Comparison of ENCODE assay signal across 16 cellular contexts in genomic region chr21:33414068-33414467, GRCh38. TPM values are rescaled to one million over a fixed set of nuclear protein-coding genes. Genes with fewer than 3 reads are reported as not detected.
A peak's percentile ranks its signal among the peaks of the same experiment; 100 is the strongest.
DNase-seq lines count a peak whose midpoint lies in the region; TF ChIP-seq lines count a peak whose summit lies in the region.
"Had no signal": no experiment of that assay in that cellular context is flagged by ENCODE, and none has a peak within 500 bp of the region (broad histone marks: within the 10 kb centered on the region; RNA-seq: fewer than 3 reads in every experiment).

No MANE protein-coding gene starts in this region.

- H3K9me3 Mint-ChIP-seq in IgD-negative memory B cell (no peaks in the 10 kb centered on the region), endodermal cell (no peaks in the 10 kb centered on the region), osteocyte (ENCODE audit: unreplicated experiment) (no peaks in the 10 kb centered on the region)

- WGBS in endodermal cell (ENCODE audit: insufficient coverage in 1 of 2, insufficient read length in 1 of 2), 2 experiments = 79 to 83% methylated on average over 11 to 14 of the region's 14 CpGs

- H3K4me1 ChIP-seq in endodermal cell (ENCODE audit: control insufficient read depth, insufficient read depth, low read length) (peaks cover 3% of the 10 kb centered on the region), neutrophil (ENCODE audit: control insufficient read depth in 1 of 2, insufficient read depth in 1 of 2, low read depth in 1 of 2, low read length in 1 of 2) (peaks cover 36 to 59% of the 10 kb centered on the region in 2 experiments)

- peaks cover 3% of the 10 kb centered on the region for H3K36me3 Mint-ChIP-seq in IgD-negative memory B cell
- peaks cover 46% of the 10 kb centered on the region for H3K36me3 Mint-ChIP-seq in endodermal cell (ENCODE audit: low read depth)
- H3K36me3 Mint-ChIP-seq in osteocyte (ENCODE audit: unreplicated experiment) = peaks cover 17% of the 10 kb centered on the region

- peaks cover 52% of the 10 kb centered on the region for H3K36me3 ChIP-seq in endodermal cell (ENCODE audit: control insufficient read depth, insufficient read depth, low read length)
- peaks cover 87% of the 10 kb centered on the region for H3K36me3 ChIP-seq in neutrophil

- no peaks in the 10 kb centered on the region for H3K9me3 ChIP-seq in endodermal cell (ENCODE audit: control insufficient read depth, low read length)
- H3K9me3 ChIP-seq in neutrophil = no peaks in the 10 kb centered on the region
- H3K9me3 ChIP-seq: SK-N-SH had no signal

- H3K27me3 Mint-ChIP-seq in IgD-negative memory B cell = no peaks in the 10 kb centered on the region
- H3K27me3 Mint-ChIP-seq in endodermal cell (ENCODE audit: insufficient read depth) = no peaks in the 10 kb centered on the region
- no peaks in the 10 kb centered on the region for H3K27me3 Mint-ChIP-seq in osteocyte (ENCODE audit: unreplicated experiment)

- peak overlapping the region in 2 of 3 donors; percentile 51 to 93 for H3K27ac Mint-ChIP-seq in IgD-negative memory B cell
- peak overlapping the region; percentile 48 for H3K27ac Mint-ChIP-seq in endodermal cell
- no peak overlapping the region for H3K27ac Mint-ChIP-seq in osteocyte (ENCODE audit: unreplicated experiment)

- no peak overlapping the region for H3K9ac ChIP-seq in endodermal cell (ENCODE audit: extremely low read depth, low read length, poor library complexity, severe bottlenecking)
- H3K9ac ChIP-seq: SK-N-SH had no signal

- H3K4me1 Mint-ChIP-seq in IgD-negative memory B cell = peaks cover 27 to 40% (median 38%) of the 10 kb centered on the region in 3 donors
- H3K4me1 Mint-ChIP-seq in endodermal cell = peaks cover 31% of the 10 kb centered on the region
- peaks cover 29% of the 10 kb centered on the region for H3K4me1 Mint-ChIP-seq in osteocyte (ENCODE audit: unreplicated experiment)

- no peak overlapping the region for H3K4me3 ChIP-seq in endodermal cell (ENCODE audit: low read length)
- no peak overlapping the region for H3K4me3 ChIP-seq in neutrophil (ENCODE audit: low read depth in 1 of 2, low read length in 1 of 2)
- H3K4me3 ChIP-seq: PC-9 had no signal

- DNase-seq in endodermal cell (peak; percentile 62), cerebellar cortex (ENCODE audit: low spot score) (no peak), NCI-H1694 treated with DMSO at 0.1 percent for 48 hours (lab: John Stamatoyannopoulos, UW) (no peak), nucleus accumbens (lab: John Stamatoyannopoulos, UW) (no peak), osteocyte (ENCODE audit: extremely low spot score, unreplicated experiment) (no peak)
- DNase-seq: C1 segment of cervical spinal cord, COR-L47, KG1, NCI-H1092, NCI-H1694, NCI-H748 treated with DMSO at 0.1 percent for 48 hours, PC-9, SK-N-SH had no signal

- H3K4me3 Mint-ChIP-seq in IgD-negative memory B cell (peak overlapping the region in 1 of 4 donors; percentile 74), endodermal cell (no peak overlapping the region), osteocyte (ENCODE audit: unreplicated experiment) (no peak overlapping the region)

- H3K27ac ChIP-seq in endodermal cell (ENCODE audit: low read depth, low read length) (no peak overlapping the region), neutrophil (peak overlapping the region; percentile 100)
- H3K27ac ChIP-seq: HL-60, PC-9 had no signal

- H3K27me3 ChIP-seq in endodermal cell (ENCODE audit: control insufficient read depth, insufficient read depth, low read length, poor library complexity, severe bottlenecking) = no peaks in the 10 kb centered on the region
- no peaks in the 10 kb centered on the region for H3K27me3 ChIP-seq in neutrophil

- TF ChIP-seq CTCF in endodermal cell (conservative IDR thresholded peaks at IDR 0.05) (no peak), neutrophil (IDR thresholded peaks at IDR 0.05) (no peak), osteocyte (IDR thresholded peaks at IDR 0.05) (no peak)

RNA-seq across cellular contexts. Expression of gene IFNGR2, which starts 10.9 kb away (rescaled TPM):
- polyA plus RNA-seq in IgD-negative memory B cell = 131 TPM
- 10 to 100 TPM; 41.9 to 55.1 TPM for total RNA-seq in endodermal cell
- polyA plus RNA-seq in endodermal cell (2013, experiment 1 of 2) = 51.0 TPM
- 49.7 TPM for polyA plus RNA-seq in endodermal cell (2013, experiment 2 of 2)
- 55.4 and 55.6 TPM in 2 replicates for total RNA-seq in osteocyte
